Comparison of ENCODE assay signal across 27 cellular contexts in the genomic region with DNA sequence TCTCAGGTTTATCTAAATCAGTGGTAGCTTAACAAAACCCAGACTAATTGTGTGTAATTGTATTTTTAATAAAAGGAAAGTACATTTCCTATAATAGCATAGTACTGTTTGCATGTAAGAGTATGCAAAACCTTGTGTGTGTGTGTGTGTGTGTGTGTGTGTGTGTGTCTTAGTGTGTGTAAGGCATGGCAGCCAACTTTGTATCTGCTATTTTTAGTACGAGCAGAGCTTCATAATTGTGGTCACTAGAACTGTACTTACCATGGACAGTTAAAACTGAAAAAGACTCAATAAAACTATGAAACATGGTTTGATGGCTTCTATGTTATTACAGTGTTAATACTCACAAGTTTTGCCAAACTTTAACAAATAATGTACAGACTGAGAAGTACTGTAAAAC. TPM values are rescaled to one million over a fixed set of nuclear protein-coding genes. Genes with fewer than 3 reads are reported as not detected.
"Had no signal": no experiment of that assay in that cellular context is flagged by ENCODE, and none has a peak within 500 bp of the region (broad histone marks: within the 10 kb centered on the region; RNA-seq: fewer than 3 reads in every experiment).

No MANE protein-coding gene starts in this region.

- DNase-seq: activated CD4-positive, alpha-beta T cell treated with anti-CD3 and anti-CD28 coated beads for 4 hours; activated CD4-positive, alpha-beta T cell treated with anti-CD3 and anti-CD28 coated beads, Interleukin-2, amount 50 U/mL, for 4 hours; activated gamma-delta T cell; activated naive CD4-positive, alpha-beta T cell treated with anti-CD3 and anti-CD28 coated beads, Interleukin-2, amount 10 ng/mL, durations not matched to agents 7 days and 5 days; activated naive CD8-positive, alpha-beta T cell treated with anti-CD3 and anti-CD28 coated beads, Interleukin-2, amount 10 ng/mL, durations not matched to agents 7 days and 5 days; activated T-cell treated with anti-CD3 and anti-CD28 coated beads, Interleukin-2, amount 50 U/mL, for 1 hour; brain microvascular endothelial cell; central memory CD4-positive, alpha-beta T cell; foreskin melanocyte; mammary epithelial cell; midbrain; naive thymus-derived CD8-positive, alpha-beta T cell; nucleus accumbens; pancreas; retina; spleen; stimulated activated naive CD4-positive, alpha-beta T cell; T-helper 9 cell; tibial artery; upper lobe of right lung had no signal

- H3K36me3 ChIP-seq: ascending aorta, brain microvascular endothelial cell, esophagus muscularis mucosa, pancreas, prostate gland, spleen, suprapubic skin, tibial artery had no signal

- H3K9me3 ChIP-seq: ascending aorta, esophagus muscularis mucosa, pancreas, prostate gland, suprapubic skin, tibial artery, upper lobe of right lung had no signal

- H3K4me3 ChIP-seq: ascending aorta, esophagus muscularis mucosa, pancreas, prostate gland, spleen, suprapubic skin, tibial artery had no signal

- H3K27me3 ChIP-seq: ascending aorta, pancreas, suprapubic skin, upper lobe of right lung had no signal

- FAIRE-seq: islet of Langerhans, pancreas, TTC549 had no signal

- H3K4me1 ChIP-seq: ascending aorta, prostate gland, upper lobe of right lung had no signal

- ATAC-seq: naive thymus-derived CD8-positive, alpha-beta T cell; pancreas; upper lobe of right lung had no signal

- H3K27ac ChIP-seq: ascending aorta, brain microvascular endothelial cell, esophagus muscularis mucosa, pancreas, prostate gland, spleen, suprapubic skin, tibial artery, upper lobe of right lung, VCaP had no signal

RNA-seq across cellular contexts. Expression of a gene that starts 6.2 kb away (rescaled TPM):
- total RNA-seq: naive thymus-derived CD8-positive, alpha-beta T cell had no signal
- polyA plus RNA-seq: naive thymus-derived CD8-positive, alpha-beta T cell had no signal
